1 cellular context compared by ENCODE assay signal in genomic region chr1:65254320-65255087, GRCh38.
A peak's percentile ranks its signal among the peaks of the same experiment; 100 is the strongest.
TF ChIP-seq lines count a peak whose summit lies in the region.

No MANE protein-coding gene starts in this region.

TF ChIP-seq in K562, 482 proteins besides CTCF, POLR2A, EP300 and RAD21 (continued from another document and continues in another):
- TF ChIP-seq, protein P1, sequence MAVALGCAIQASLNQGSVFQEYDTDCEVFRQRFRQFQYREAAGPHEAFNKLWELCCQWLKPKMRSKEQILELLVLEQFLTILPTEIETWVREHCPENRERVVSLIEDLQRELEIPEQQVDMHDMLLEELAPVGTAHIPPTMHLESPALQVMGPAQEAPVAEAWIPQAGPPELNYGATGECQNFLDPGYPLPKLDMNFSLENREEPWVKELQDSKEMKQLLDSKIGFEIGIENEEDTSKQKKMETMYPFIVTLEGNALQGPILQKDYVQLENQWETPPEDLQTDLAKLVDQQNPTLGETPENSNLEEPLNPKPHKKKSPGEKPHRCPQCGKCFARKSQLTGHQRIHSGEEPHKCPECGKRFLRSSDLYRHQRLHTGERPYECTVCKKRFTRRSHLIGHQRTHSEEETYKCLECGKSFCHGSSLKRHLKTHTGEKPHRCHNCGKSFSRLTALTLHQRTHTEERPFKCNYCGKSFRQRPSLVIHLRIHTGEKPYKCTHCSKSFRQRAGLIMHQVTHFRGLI (CRISPR knock-in tag; IDR thresholded peaks at IDR 0.05), result no peak
- TF ChIP-seq MYBL2 (IDR thresholded peaks at IDR 0.05; ENCODE audit: low read depth), result no peak
- TF ChIP-seq MYBL2 (CRISPR knock-in tag; IDR thresholded peaks at IDR 0.05; ENCODE audit: borderline replicate concordance), result no peak
- TF ChIP-seq HDGF (IDR thresholded peaks at IDR 0.05), result no peak
- no peak for TF ChIP-seq CHD1 (IDR thresholded peaks at IDR 0.05; ENCODE audit: low read length)
- TF ChIP-seq ELK3 (CRISPR knock-in tag; IDR thresholded peaks at IDR 0.05), result no peak
- no peak for TF ChIP-seq BRF2 (IDR thresholded peaks at IDR 0.05; ENCODE audit: borderline replicate concordance, insufficient read depth, insufficient read length)
- TF ChIP-seq PHTF2 (CRISPR knock-in tag; IDR thresholded peaks at IDR 0.05), result no peak
- no peak; the same call in 1 of the 2 replicates for TF ChIP-seq CREB3L1 (IDR thresholded peaks at IDR 0.05; ENCODE audit: borderline replicate concordance, low read depth)
- TF ChIP-seq JUNB (CRISPR knock-in tag; conservative IDR thresholded peaks at IDR 0.05), result no peak
- TF ChIP-seq, protein P2, sequence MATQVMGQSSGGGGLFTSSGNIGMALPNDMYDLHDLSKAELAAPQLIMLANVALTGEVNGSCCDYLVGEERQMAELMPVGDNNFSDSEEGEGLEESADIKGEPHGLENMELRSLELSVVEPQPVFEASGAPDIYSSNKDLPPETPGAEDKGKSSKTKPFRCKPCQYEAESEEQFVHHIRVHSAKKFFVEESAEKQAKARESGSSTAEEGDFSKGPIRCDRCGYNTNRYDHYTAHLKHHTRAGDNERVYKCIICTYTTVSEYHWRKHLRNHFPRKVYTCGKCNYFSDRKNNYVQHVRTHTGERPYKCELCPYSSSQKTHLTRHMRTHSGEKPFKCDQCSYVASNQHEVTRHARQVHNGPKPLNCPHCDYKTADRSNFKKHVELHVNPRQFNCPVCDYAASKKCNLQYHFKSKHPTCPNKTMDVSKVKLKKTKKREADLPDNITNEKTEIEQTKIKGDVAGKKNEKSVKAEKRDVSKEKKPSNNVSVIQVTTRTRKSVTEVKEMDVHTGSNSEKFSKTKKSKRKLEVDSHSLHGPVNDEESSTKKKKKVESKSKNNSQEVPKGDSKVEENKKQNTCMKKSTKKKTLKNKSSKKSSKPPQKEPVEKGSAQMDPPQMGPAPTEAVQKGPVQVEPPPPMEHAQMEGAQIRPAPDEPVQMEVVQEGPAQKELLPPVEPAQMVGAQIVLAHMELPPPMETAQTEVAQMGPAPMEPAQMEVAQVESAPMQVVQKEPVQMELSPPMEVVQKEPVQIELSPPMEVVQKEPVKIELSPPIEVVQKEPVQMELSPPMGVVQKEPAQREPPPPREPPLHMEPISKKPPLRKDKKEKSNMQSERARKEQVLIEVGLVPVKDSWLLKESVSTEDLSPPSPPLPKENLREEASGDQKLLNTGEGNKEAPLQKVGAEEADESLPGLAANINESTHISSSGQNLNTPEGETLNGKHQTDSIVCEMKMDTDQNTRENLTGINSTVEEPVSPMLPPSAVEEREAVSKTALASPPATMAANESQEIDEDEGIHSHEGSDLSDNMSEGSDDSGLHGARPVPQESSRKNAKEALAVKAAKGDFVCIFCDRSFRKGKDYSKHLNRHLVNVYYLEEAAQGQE (CRISPR knock-in tag; IDR thresholded peaks at IDR 0.05; ENCODE audit: low read depth), result no peak
- no peak for TF ChIP-seq SMAD2 (IDR thresholded peaks at IDR 0.05; ENCODE audit: low read depth, low read length)
- no peak for TF ChIP-seq ETV5 (CRISPR knock-in tag; IDR thresholded peaks at IDR 0.05; ENCODE audit: low read depth)
- no peak for TF ChIP-seq SMC3 (conservative IDR thresholded peaks at IDR 0.05; ENCODE audit: insufficient read depth, low read depth, low read length)
- TF ChIP-seq RNF219 (CRISPR knock-in tag; IDR thresholded peaks at IDR 0.05), result no peak
- no peak for TF ChIP-seq ILK (tag; IDR thresholded peaks at IDR 0.05; ENCODE audit: borderline replicate concordance, low read depth)
- TF ChIP-seq ETV1 (tag; conservative IDR thresholded peaks at IDR 0.05; ENCODE audit: low read depth), result no peak
- TF ChIP-seq ZNF224 (CRISPR knock-in tag; IDR thresholded peaks at IDR 0.05), result no peak
- TF ChIP-seq RBM34 (IDR thresholded peaks at IDR 0.05; ENCODE audit: borderline replicate concordance, insufficient read depth, low read length), result no peak
- no peak for TF ChIP-seq ESRRB (CRISPR knock-in tag; IDR thresholded peaks at IDR 0.05; ENCODE audit: borderline replicate concordance)
- no peak for TF ChIP-seq ZMIZ1 (IDR thresholded peaks at IDR 0.05; ENCODE audit: low read depth in 2 of 2, low read length in 2 of 2)
- TF ChIP-seq HDAC2 (IDR thresholded peaks at IDR 0.05), result 0 out of 2 replicates have a peak, but pooled peaks have one; percentile 56
- no peak for TF ChIP-seq CHD4 (IDR thresholded peaks at IDR 0.05; ENCODE audit: insufficient read depth, insufficient replicate concordance, low read depth, low read length, poor library complexity, severe bottlenecking)
- TF ChIP-seq HOXB6 (CRISPR knock-in tag; IDR thresholded peaks at IDR 0.05; ENCODE audit: borderline replicate concordance), result no peak
- TF ChIP-seq TEAD1 (CRISPR knock-in tag; IDR thresholded peaks at IDR 0.05), result no peak
- no peak for TF ChIP-seq ZNF436 (CRISPR knock-in tag; IDR thresholded peaks at IDR 0.05)
- no peak for TF ChIP-seq ZNF695 (CRISPR knock-in tag; IDR thresholded peaks at IDR 0.05)
- TF ChIP-seq ZNF699 (CRISPR knock-in tag; IDR thresholded peaks at IDR 0.05; ENCODE audit: insufficient replicate concordance), result no peak
- 0 out of 2 replicates have a peak, but pooled peaks have one; percentile 71 for TF ChIP-seq NR3C1 (CRISPR knock-in tag; IDR thresholded peaks at IDR 0.05)
- TF ChIP-seq, protein P3, sequence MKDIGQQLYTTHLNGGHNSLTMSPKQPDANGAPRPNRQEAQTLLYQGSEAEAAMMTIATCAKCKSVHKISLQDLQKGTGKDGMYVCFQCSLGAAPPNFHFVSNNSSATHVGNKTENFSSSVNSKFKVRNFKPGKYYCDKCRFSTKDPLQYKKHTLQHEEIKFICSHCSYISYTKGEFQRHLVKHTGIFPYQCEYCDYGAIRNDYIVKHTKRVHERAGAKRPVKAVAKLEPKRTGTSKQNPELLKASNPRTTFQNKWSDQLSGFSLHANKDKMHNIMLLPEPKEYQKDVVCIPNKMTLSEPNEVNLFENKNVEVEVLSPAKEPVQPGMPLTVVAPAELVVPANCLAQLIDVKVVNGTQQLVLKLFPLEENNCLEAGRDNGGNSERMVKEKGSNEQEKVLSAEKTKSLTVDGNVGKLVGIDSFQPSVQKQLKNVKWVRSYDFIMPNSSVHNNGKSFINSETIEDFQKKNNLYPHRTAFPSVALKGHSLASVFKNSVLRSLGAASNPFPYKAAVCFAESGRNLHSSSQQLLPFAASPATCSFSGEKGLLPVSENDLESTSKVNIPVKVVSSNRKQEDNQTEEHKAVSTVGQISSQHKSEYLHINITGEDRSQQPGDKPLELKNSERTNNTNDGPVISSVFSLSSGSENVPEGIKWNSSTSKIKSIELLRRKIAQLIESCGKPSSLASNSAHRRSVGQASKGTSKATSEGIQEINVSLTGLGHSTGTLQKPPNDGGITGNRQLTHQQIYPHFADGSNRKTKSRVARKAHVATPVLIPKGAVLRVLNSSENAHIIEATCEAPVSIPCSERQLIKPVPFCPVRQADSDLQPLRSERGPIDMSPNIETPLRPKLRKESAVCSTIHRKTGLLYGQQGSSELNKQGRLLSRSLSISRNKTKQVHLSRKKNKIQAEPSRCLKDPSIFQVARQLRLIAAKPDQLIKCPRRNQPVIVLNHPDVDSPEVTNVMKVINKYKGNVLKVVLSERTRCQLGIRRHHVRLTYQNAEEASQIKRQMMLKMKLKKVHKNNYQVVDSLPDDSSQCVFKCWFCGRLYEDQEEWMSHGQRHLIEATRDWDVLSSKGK (CRISPR knock-in tag; IDR thresholded peaks at IDR 0.05), result no peak
- peak; percentile 83 for TF ChIP-seq THAP12 (CRISPR knock-in tag; IDR thresholded peaks at IDR 0.05)
- no peak for TF ChIP-seq PHB (CRISPR knock-in tag; IDR thresholded peaks at IDR 0.05)
- TF ChIP-seq, protein P4, sequence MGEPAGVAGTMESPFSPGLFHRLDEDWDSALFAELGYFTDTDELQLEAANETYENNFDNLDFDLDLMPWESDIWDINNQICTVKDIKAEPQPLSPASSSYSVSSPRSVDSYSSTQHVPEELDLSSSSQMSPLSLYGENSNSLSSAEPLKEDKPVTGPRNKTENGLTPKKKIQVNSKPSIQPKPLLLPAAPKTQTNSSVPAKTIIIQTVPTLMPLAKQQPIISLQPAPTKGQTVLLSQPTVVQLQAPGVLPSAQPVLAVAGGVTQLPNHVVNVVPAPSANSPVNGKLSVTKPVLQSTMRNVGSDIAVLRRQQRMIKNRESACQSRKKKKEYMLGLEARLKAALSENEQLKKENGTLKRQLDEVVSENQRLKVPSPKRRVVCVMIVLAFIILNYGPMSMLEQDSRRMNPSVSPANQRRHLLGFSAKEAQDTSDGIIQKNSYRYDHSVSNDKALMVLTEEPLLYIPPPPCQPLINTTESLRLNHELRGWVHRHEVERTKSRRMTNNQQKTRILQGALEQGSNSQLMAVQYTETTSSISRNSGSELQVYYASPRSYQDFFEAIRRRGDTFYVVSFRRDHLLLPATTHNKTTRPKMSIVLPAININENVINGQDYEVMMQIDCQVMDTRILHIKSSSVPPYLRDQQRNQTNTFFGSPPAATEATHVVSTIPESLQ (CRISPR knock-in tag; IDR thresholded peaks at IDR 0.05), result no peak
- TF ChIP-seq SETDB1 (IDR thresholded peaks at IDR 0.05; ENCODE audit: low read length), result no peak
